In genomic region chr11:57773026-57773598, GRCh38 we compare ENCODE assay signal across 28 cellular contexts. TPM values are rescaled to one million over a fixed set of nuclear protein-coding genes. Genes with fewer than 3 reads are reported as not detected.
DNase-seq lines count a peak whose midpoint lies in the region; ATAC-seq, FAIRE-seq and TF ChIP-seq lines count a peak whose summit lies in the region.
"Had no signal": no experiment of that assay in that cellular context is flagged by ENCODE, and none has a peak within 500 bp of the region (broad histone marks: within the 10 kb centered on the region; RNA-seq: fewer than 3 reads in every experiment).

No MANE protein-coding gene starts in this region.

- H3K9ac ChIP-seq in HepG2 (ENCODE audit: insufficient read depth, low read depth, low read length), result no peak overlapping the region
- H3K9ac ChIP-seq: BLaER1 had no signal

- no peak overlapping the region for H2AFZ ChIP-seq in HepG2 (ENCODE audit: low read length)

- H3K4me3 ChIP-seq in HepG2 (replicated peaks in 1 of 3; ENCODE audit: insufficient read depth in 1 of 3, low read depth in 2 of 3, low read length in 3 of 3), result no peak overlapping the region
- no peak overlapping the region for H3K4me3 ChIP-seq in right lobe of liver
- H3K4me3 ChIP-seq in aorta (ENCODE audit: low read length in 2 of 2), result no peak overlapping the region
- H3K4me3 ChIP-seq: BLaER1, gastroesophageal sphincter, psoas muscle had no signal

- in situ Hi-C loops in HepG2 (cut with HindIII; ENCODE audit: extremely low pct_ligation_motif_present, low pct_unique_long_range_greater_than_20kb), result no loop called here

- H3K27me3 ChIP-seq in HepG2 (ENCODE audit: control insufficient read depth in 1 of 2, insufficient read depth in 2 of 2, low read length in 2 of 2) (no peaks in the 10 kb centered on the region), right lobe of liver (no peaks in the 10 kb centered on the region), aorta (ENCODE audit: control insufficient read depth in 1 of 2, insufficient read depth in 2 of 2, low read length in 1 of 2) (no peaks in the 10 kb centered on the region)
- H3K27me3 ChIP-seq: BLaER1, esophagus squamous epithelium, gastroesophageal sphincter had no signal

- FAIRE-seq in HepG2 (lab: Jason Lieb, UNC), result no peak

- POLR2A ChIA-PET in HepG2 (lab: Yijun Ruan, JAX), result interaction anchor here (11.1 kb wide), 1 partner anchor 9 kb away, joined by 215 read pairs; the partner anchor contains the start of gene CTNND1

- no peak overlapping the region for H3K4me3 Mint-ChIP-seq in dendritic cell treated with granulocyte-macrophage colony-stimulating factor and Interleukin-4, amounts not matched to agents 40 ng/mL and 50 ng/mL, for 4 days
- no peak overlapping the region for H3K4me3 Mint-ChIP-seq in osteocyte (ENCODE audit: unreplicated experiment)
- H3K4me3 Mint-ChIP-seq: natural killer cell treated with Interleukin-12 subunit alpha and Interleukin-12 subunit beta and Interleukin-15 and Interleukin-18, amount 100 ng/mL, for 72 hours had no signal

- H3K36me3 Mint-ChIP-seq in dendritic cell treated with granulocyte-macrophage colony-stimulating factor and Interleukin-4, amounts not matched to agents 40 ng/mL and 50 ng/mL, for 4 days (ENCODE audit: low read depth), result peaks cover 48% of the 10 kb centered on the region
- H3K36me3 Mint-ChIP-seq in osteocyte (ENCODE audit: unreplicated experiment), result peaks cover 11% of the 10 kb centered on the region
- H3K36me3 Mint-ChIP-seq: natural killer cell treated with Interleukin-12 subunit alpha and Interleukin-12 subunit beta and Interleukin-15 and Interleukin-18, amount 100 ng/mL, for 72 hours had no signal

- peaks cover 75% of the 10 kb centered on the region for H3K4me1 Mint-ChIP-seq in dendritic cell treated with granulocyte-macrophage colony-stimulating factor and Interleukin-4, amounts not matched to agents 40 ng/mL and 50 ng/mL, for 4 days (ENCODE audit: low read depth)
- H3K4me1 Mint-ChIP-seq in osteocyte (ENCODE audit: unreplicated experiment), result peaks cover 70% of the 10 kb centered on the region

- H3K27ac ChIP-seq in HepG2 (ENCODE audit: extremely low read length, insufficient read depth, low read length), result no peak overlapping the region
- H3K27ac ChIP-seq in right lobe of liver, result no peak overlapping the region
- no peak overlapping the region for H3K27ac ChIP-seq in aorta (ENCODE audit: low read depth in 1 of 2, low read length in 2 of 2)
- H3K27ac ChIP-seq: BLaER1, psoas muscle had no signal

- TF ChIP-seq POLR2A in HepG2 (IDR thresholded peaks at IDR 0.05; ENCODE audit: insufficient read depth in 1 of 2, low read depth in 2 of 2, low read length in 2 of 2), result no peak
- no peak for TF ChIP-seq POLR2A in right lobe of liver (IDR thresholded peaks at IDR 0.05)

- H3K27ac Mint-ChIP-seq in dendritic cell treated with granulocyte-macrophage colony-stimulating factor and Interleukin-4, amounts not matched to agents 40 ng/mL and 50 ng/mL, for 4 days, result peak overlapping the region; percentile 10
- H3K27ac Mint-ChIP-seq in osteocyte (ENCODE audit: unreplicated experiment), result peak overlapping the region; percentile 51
- H3K27ac Mint-ChIP-seq: natural killer cell treated with Interleukin-12 subunit alpha and Interleukin-12 subunit beta and Interleukin-15 and Interleukin-18, amount 100 ng/mL, for 72 hours had no signal

- H3K4me2 ChIP-seq in HepG2 (ENCODE audit: low read depth, low read length), result no peak overlapping the region
- H3K4me2 ChIP-seq: BLaER1 had no signal

- peaks cover 89% of the 10 kb centered on the region for H3K79me2 ChIP-seq in HepG2 (ENCODE audit: insufficient read depth, low read length)

- no peaks in the 10 kb centered on the region; a peak in 3 of 5 replicates for H3K36me3 ChIP-seq in HepG2 (replicated peaks in 1 of 2; ENCODE audit: control insufficient read depth in 1 of 2, insufficient read depth in 2 of 2, low read length in 2 of 2)
- no peaks in the 10 kb centered on the region for H3K36me3 ChIP-seq in right lobe of liver
- H3K36me3 ChIP-seq in aorta (ENCODE audit: control insufficient read depth in 1 of 2, insufficient read depth in 2 of 2, low read length in 1 of 2), result no peaks in the 10 kb centered on the region
- H3K36me3 ChIP-seq: BLaER1, gastroesophageal sphincter had no signal

- no peak for TF ChIP-seq RAD21 in HepG2 (CRISPR knock-in tag; IDR thresholded peaks at IDR 0.05)

- TF ChIP-seq EP300 in HepG2 (IDR thresholded peaks at IDR 0.05; ENCODE audit: low read depth in 2 of 2, low read length in 2 of 2), result no peak
- no peak for TF ChIP-seq EP300 in HepG2 (CRISPR knock-in tag; IDR thresholded peaks at IDR 0.05; ENCODE audit: borderline replicate concordance)

- intact Hi-C loops in HepG2 (cut with micrococcal nuclease; ENCODE audit: unreplicated experiment) (no loop called here), right lobe of liver (cut with DNase I) (no loop called here), aorta (cut with DNase I) (no loop called here)
- intact Hi-C loops in dendritic cell treated with granulocyte-macrophage colony-stimulating factor and Interleukin-4, amounts not matched to agents 40 ng/mL and 50 ng/mL, for 4 days (cut with micrococcal nuclease), result no loop called here

- 87% methylated on average over 5 of the region's 5 CpGs for WGBS in HepG2 (ENCODE audit: low lambda C conversion rate)
- WGBS in right lobe of liver (ENCODE audit: insufficient coverage, low coverage, low lambda C conversion rate, missing lambda C conversion rate), result 89% methylated on average over 5 of the region's 5 CpGs
- WGBS in aorta, 2 donors, result 75 to 78% methylated on average over 5 of the region's 5 CpGs

- CTCF ChIA-PET in HepG2 (lab: Yijun Ruan, JAX; ENCODE audit: low intra/inter-chr PET ratio, low total read pairs), result no interaction called here

- H4K20me1 ChIP-seq in HepG2 (ENCODE audit: insufficient read depth, low read length), result peaks cover 56% of the 10 kb centered on the region
- H4K20me1 ChIP-seq: BLaER1 had no signal

- peaks cover 9% of the 10 kb centered on the region for H3K9me3 Mint-ChIP-seq in dendritic cell treated with granulocyte-macrophage colony-stimulating factor and Interleukin-4, amounts not matched to agents 40 ng/mL and 50 ng/mL, for 4 days
- no peaks in the 10 kb centered on the region for H3K9me3 Mint-ChIP-seq in osteocyte (ENCODE audit: unreplicated experiment)
- H3K9me3 Mint-ChIP-seq: natural killer cell treated with Interleukin-12 subunit alpha and Interleukin-12 subunit beta and Interleukin-15 and Interleukin-18, amount 100 ng/mL, for 72 hours had no signal

- TF ChIP-seq CTCF in HepG2 (CRISPR knock-in tag; IDR thresholded peaks at IDR 0.05), result no peak
- no peak for TF ChIP-seq CTCF in right lobe of liver (IDR thresholded peaks at IDR 0.05)
- no peak for TF ChIP-seq CTCF in osteocyte (IDR thresholded peaks at IDR 0.05)

- no peaks in the 10 kb centered on the region for H3K27me3 Mint-ChIP-seq in dendritic cell treated with granulocyte-macrophage colony-stimulating factor and Interleukin-4, amounts not matched to agents 40 ng/mL and 50 ng/mL, for 4 days
- no peaks in the 10 kb centered on the region for H3K27me3 Mint-ChIP-seq in osteocyte (ENCODE audit: unreplicated experiment)
- H3K27me3 Mint-ChIP-seq: natural killer cell treated with Interleukin-12 subunit alpha and Interleukin-12 subunit beta and Interleukin-15 and Interleukin-18, amount 100 ng/mL, for 72 hours had no signal

- TSS peak; percentile 28 for BruUV-seq in HepG2 (replicated peaks; lab: Mats Ljungman, UMichigan)

- ATAC-seq in HepG2, result no peak
- no peak for ATAC-seq in right lobe of liver
- ATAC-seq in GM18873 (IDR thresholded peaks at IDR 0.05; ENCODE audit: low FRiP score, unreplicated experiment), result no peak
- ATAC-seq in aorta (ENCODE audit: low FRiP score), result no peak
- ATAC-seq: gastroesophageal sphincter; natural killer cell treated with Interleukin-12 subunit alpha and Interleukin-12 subunit beta and Interleukin-15 and Interleukin-18, amount 100 ng/mL, for 72 hours; psoas muscle; stimulated activated naive CD8-positive, alpha-beta T cell treated with anti-CD3 and anti-CD28 coated beads, Interleukin-15, Interleukin-2, amounts not matched to agents 100 U/mL and 50 U/mL, for 24 hours had no signal

- no peak for DNase-seq in HepG2 (ENCODE audit: low spot score)
- DNase-seq in right lobe of liver, result no peak
- DNase-seq in osteocyte (ENCODE audit: extremely low spot score, unreplicated experiment), result no peak
- DNase-seq in SIG-M5 (lab: John Stamatoyannopoulos, UW), result no peak
- no peak for DNase-seq in activated CD4-positive, alpha-beta T cell treated with anti-CD3 and anti-CD28 coated beads for 1 hour
- DNase-seq in aorta, result no peak
- DNase-seq: activated CD4-positive, alpha-beta T cell treated with anti-CD3 and anti-CD28 coated beads, Interleukin-2, amount 50 U/mL, for 48 hours; activated gamma-delta T cell treated with Interleukin-2 at 50 U/mL for 16 hours; caudate nucleus; esophagus squamous epithelium; KG1; kidney glomerular epithelial cell; midbrain; MV-4-11; NCI-H1694 treated with DMSO at 0.1 percent for 48 hours; psoas muscle; stimulated activated CD4-positive, alpha-beta T cell treated with anti-CD3 and anti-CD28 coated beads, Interleukin-2, amount 100 ng/mL, for 48 hours; stimulated activated naive CD8-positive, alpha-beta T cell treated with anti-CD3 and anti-CD28 coated beads, Interleukin-15, Interleukin-2, amounts not matched to agents 100 U/mL and 50 U/mL, for 24 hours; T-helper 2 cell had no signal

- peaks cover 96% of the 10 kb centered on the region for H3K4me1 ChIP-seq in HepG2 (ENCODE audit: insufficient read depth, low read length)
- peaks cover 0 to 79% (median 38%) of the 10 kb centered on the region in 4 donors for H3K4me1 ChIP-seq in right lobe of liver
- peaks cover 14 to 33% of the 10 kb centered on the region in 2 donors for H3K4me1 ChIP-seq in aorta (ENCODE audit: control insufficient read depth in 1 of 2, insufficient read depth in 2 of 2, low read length in 2 of 2)

- no peaks in the 10 kb centered on the region for H3K9me3 ChIP-seq in HepG2 (ENCODE audit: low read length)
- no peaks in the 10 kb centered on the region for H3K9me3 ChIP-seq in right lobe of liver
- no peaks in the 10 kb centered on the region for H3K9me3 ChIP-seq in aorta (ENCODE audit: control insufficient read depth, low read length)
- H3K9me3 ChIP-seq: BLaER1, esophagus squamous epithelium, gastroesophageal sphincter, psoas muscle had no signal

RNA-seq across cellular contexts. Expression of gene CTNND1, which starts 11.5 kb away (rescaled TPM):
- total RNA-seq in HepG2 (2016; rRNA removed; fragmentation: Illumina TruSeq; extraction: Trizol) (128 and 184 TPM in 2 replicates), right lobe of liver (100 to 1,000 TPM in 3 of 6 experiments, 10 to 100 TPM in 3; 62.3 to 123 (median 97.8) TPM), osteocyte (181 and 183 TPM in 2 replicates), aorta (100 to 1,000 TPM; 167 to 213 TPM)
- total RNA-seq in HepG2 (2016; cell fraction: cytosol; rRNA removed; fragmentation: Illumina TruSeq; extraction: Trizol; ENCODE audit: low read depth), result 9.7 and 10.3 TPM in 2 replicates
- 125 and 182 TPM in 2 replicates for total RNA-seq in HepG2 (2016; cell fraction: insoluble cytoplasmic fraction; rRNA removed; fragmentation: Illumina TruSeq; extraction: Trizol)
- 25.4 and 28.5 TPM in 2 replicates for total RNA-seq in HepG2 (2016; cell fraction: membrane; rRNA removed; fragmentation: Illumina TruSeq; extraction: Trizol)
- 122 and 125 TPM in 2 replicates for total RNA-seq in HepG2 (2016; cell fraction: nucleus; rRNA removed; fragmentation: Illumina TruSeq; extraction: Trizol)
- polyA plus RNA-seq in HepG2 (2011; rRNA removed) (117 and 136 TPM in 2 replicates), aorta (10 to 100 TPM; 31.6 to 35.8 TPM)
- 93.8 and 103 TPM in 2 replicates for polyA plus RNA-seq in HepG2 (2011; cell fraction: cytosol; rRNA removed)
- polyA plus RNA-seq in HepG2 (2011; cell fraction: nucleus; rRNA removed), result 87.0 and 99.3 TPM in 2 replicates
- polyA plus RNA-seq in HepG2 (2012), result 85.5 and 97.1 TPM in 2 replicates
- 2.6 and 3.2 TPM in 2 replicates for polyA plus RNA-seq in HepG2 (2016; cell fraction: cytosol; fragmentation: Illumina TruSeq; extraction: Trizol; ENCODE audit: low read depth)
- 131 and 135 TPM in 2 replicates for polyA plus RNA-seq in HepG2 (2016; cell fraction: insoluble cytoplasmic fraction; fragmentation: Illumina TruSeq; extraction: Trizol; ENCODE audit: low read depth)
- polyA plus RNA-seq in HepG2 (2016; cell fraction: membrane; fragmentation: Illumina TruSeq; extraction: Trizol; ENCODE audit: low read depth), result 11.5 and 13.2 TPM in 2 replicates
- 100 and 103 TPM in 2 replicates for polyA plus RNA-seq in HepG2 (2016; cell fraction: nucleus; fragmentation: Illumina TruSeq; extraction: Trizol; ENCODE audit: insufficient read depth, low read depth)
- 263 and 616 TPM in 2 replicates for polyA minus RNA-seq in HepG2 (2011; rRNA and poly(A)+ RNA removed; ENCODE audit: low replicate concordance)
- polyA minus RNA-seq in HepG2 (2011; cell fraction: cytosol; rRNA and poly(A)+ RNA removed), result 140 and 158 TPM in 2 replicates
- 209 and 212 TPM in 2 replicates for polyA minus RNA-seq in HepG2 (2011; cell fraction: nucleus; rRNA and poly(A)+ RNA removed)

RNA-seq across cellular contexts. Expression of gene BTBD18, which starts 21.5 kb away (rescaled TPM):
- total RNA-seq in HepG2 (2016; rRNA removed; fragmentation: Illumina TruSeq; extraction: Trizol) (not detected in 2 replicates), right lobe of liver (not detected), osteocyte (not detected in 2 replicates), aorta (not detected)
- not detected in 2 replicates for total RNA-seq in HepG2 (2016; cell fraction: cytosol; rRNA removed; fragmentation: Illumina TruSeq; extraction: Trizol; ENCODE audit: low read depth)
- total RNA-seq in HepG2 (2016; cell fraction: insoluble cytoplasmic fraction; rRNA removed; fragmentation: Illumina TruSeq; extraction: Trizol), result not detected in 2 replicates
- not detected in 2 replicates for total RNA-seq in HepG2 (2016; cell fraction: membrane; rRNA removed; fragmentation: Illumina TruSeq; extraction: Trizol)
- not detected in 2 replicates for total RNA-seq in HepG2 (2016; cell fraction: nucleus; rRNA removed; fragmentation: Illumina TruSeq; extraction: Trizol)
- polyA plus RNA-seq in HepG2 (2011; rRNA removed) (not detected in 2 replicates), aorta (under 1 TPM in 1 of 2 donors, not detected in 1; 0.05 TPM)
- not detected in 2 replicates for polyA plus RNA-seq in HepG2 (2011; cell fraction: cytosol; rRNA removed)
- polyA plus RNA-seq in HepG2 (2011; cell fraction: nucleus; rRNA removed), result not detected in 2 replicates
- 0.11 TPM in 1 of 2 replicates, not detected in the other for polyA plus RNA-seq in HepG2 (2012)
- polyA plus RNA-seq in HepG2 (2016; cell fraction: cytosol; fragmentation: Illumina TruSeq; extraction: Trizol; ENCODE audit: low read depth), result not detected in 2 replicates
- not detected in 2 replicates for polyA plus RNA-seq in HepG2 (2016; cell fraction: insoluble cytoplasmic fraction; fragmentation: Illumina TruSeq; extraction: Trizol; ENCODE audit: low read depth)
- not detected in 2 replicates for polyA plus RNA-seq in HepG2 (2016; cell fraction: membrane; fragmentation: Illumina TruSeq; extraction: Trizol; ENCODE audit: low read depth)
- polyA plus RNA-seq in HepG2 (2016; cell fraction: nucleus; fragmentation: Illumina TruSeq; extraction: Trizol; ENCODE audit: insufficient read depth, low read depth), result not detected in 2 replicates
- polyA minus RNA-seq in HepG2 (2011; rRNA and poly(A)+ RNA removed; ENCODE audit: low replicate concordance), result not detected in 2 replicates
- polyA minus RNA-seq in HepG2 (2011; cell fraction: cytosol; rRNA and poly(A)+ RNA removed), result not detected in 2 replicates
- polyA minus RNA-seq in HepG2 (2011; cell fraction: nucleus; rRNA and poly(A)+ RNA removed), result not detected in 2 replicates
- total RNA-seq: A673; esophagus squamous epithelium; gastroesophageal sphincter; natural killer cell treated with Interleukin-12 subunit alpha and Interleukin-12 subunit beta and Interleukin-15 and Interleukin-18, amount 100 ng/mL, for 72 hours; psoas muscle; SK-MEL-5; skeletal muscle tissue; urinary bladder had no signal
- polyA plus RNA-seq: urinary bladder had no signal

RNA-seq across cellular contexts. Expression of gene SELENOH, which starts 31.8 kb away (rescaled TPM):
- total RNA-seq in HepG2 (2016; rRNA removed; fragmentation: Illumina TruSeq; extraction: Trizol) (70.2 and 77.4 TPM in 2 replicates), right lobe of liver (100 to 1,000 TPM in 1 of 6 experiments, 10 to 100 TPM in 5; 57.1 to 110 (median 70.7) TPM), osteocyte (103 and 122 TPM in 2 replicates), aorta (10 to 100 TPM; 65.0 to 75.1 TPM)
- total RNA-seq in HepG2 (2016; cell fraction: cytosol; rRNA removed; fragmentation: Illumina TruSeq; extraction: Trizol; ENCODE audit: low read depth), result 48.7 and 57.5 TPM in 2 replicates
- total RNA-seq in HepG2 (2016; cell fraction: insoluble cytoplasmic fraction; rRNA removed; fragmentation: Illumina TruSeq; extraction: Trizol), result 76.0 and 79.2 TPM in 2 replicates
- total RNA-seq in HepG2 (2016; cell fraction: membrane; rRNA removed; fragmentation: Illumina TruSeq; extraction: Trizol), result 80.5 and 93.1 TPM in 2 replicates
- 38.1 and 39.0 TPM in 2 replicates for total RNA-seq in HepG2 (2016; cell fraction: nucleus; rRNA removed; fragmentation: Illumina TruSeq; extraction: Trizol)
- polyA plus RNA-seq in HepG2 (2011; rRNA removed) (22.0 and 27.2 TPM in 2 replicates), aorta (100 to 1,000 TPM; 126 to 158 TPM)
- 30.8 and 42.4 TPM in 2 replicates for polyA plus RNA-seq in HepG2 (2011; cell fraction: cytosol; rRNA removed)
- 34.5 and 35.6 TPM in 2 replicates for polyA plus RNA-seq in HepG2 (2011; cell fraction: nucleus; rRNA removed)
- 18.1 and 28.1 TPM in 2 replicates for polyA plus RNA-seq in HepG2 (2012)
- polyA plus RNA-seq in HepG2 (2016; cell fraction: cytosol; fragmentation: Illumina TruSeq; extraction: Trizol; ENCODE audit: low read depth), result 46.1 and 57.4 TPM in 2 replicates
- 59.0 and 63.0 TPM in 2 replicates for polyA plus RNA-seq in HepG2 (2016; cell fraction: insoluble cytoplasmic fraction; fragmentation: Illumina TruSeq; extraction: Trizol; ENCODE audit: low read depth)
- polyA plus RNA-seq in HepG2 (2016; cell fraction: membrane; fragmentation: Illumina TruSeq; extraction: Trizol; ENCODE audit: low read depth), result 58.7 and 68.5 TPM in 2 replicates
- 58.2 and 61.8 TPM in 2 replicates for polyA plus RNA-seq in HepG2 (2016; cell fraction: nucleus; fragmentation: Illumina TruSeq; extraction: Trizol; ENCODE audit: insufficient read depth, low read depth)
- 12.4 and 17.0 TPM in 2 replicates for polyA minus RNA-seq in HepG2 (2011; rRNA and poly(A)+ RNA removed; ENCODE audit: low replicate concordance)
- polyA minus RNA-seq in HepG2 (2011; cell fraction: cytosol; rRNA and poly(A)+ RNA removed), result 6.4 and 7.8 TPM in 2 replicates
- 33.2 and 37.3 TPM in 2 replicates for polyA minus RNA-seq in HepG2 (2011; cell fraction: nucleus; rRNA and poly(A)+ RNA removed)
